ENCODE assay signal across 8 cellular contexts in genomic region chr2:178479275-178479616, GRCh38. TPM values are rescaled to one million over a fixed set of nuclear protein-coding genes. Genes with fewer than 3 reads are reported as not detected.
A peak's percentile ranks its signal among the peaks of the same experiment; 100 is the strongest.
DNase-seq lines count a peak whose midpoint lies in the region; ATAC-seq and TF ChIP-seq lines count a peak whose summit lies in the region.

No MANE protein-coding gene starts in this region.

- H3K9ac ChIP-seq in iPS-20b (ENCODE audit: low read depth, low read length), result no peak overlapping the region
- peak overlapping the region; percentile 94 to 98 for H3K9ac ChIP-seq in stomach smooth muscle (ENCODE audit: low read length in 2 of 2)

- H3K4me1 Mint-ChIP-seq in activated CD8-positive, alpha-beta T cell treated with anti-CD3 and anti-CD28 coated beads for 36 hours (ENCODE audit: low read depth), result peaks cover 33% of the 10 kb centered on the region

- H3K4me1 ChIP-seq in iPS-20b (ENCODE audit: insufficient read depth, low read length), result peaks cover 23% of the 10 kb centered on the region
- H3K4me1 ChIP-seq in stomach smooth muscle (ENCODE audit: control insufficient read depth, insufficient read depth, low read length), result peaks cover 16% of the 10 kb centered on the region

- H3K9me3 ChIP-seq in iPS-20b (ENCODE audit: insufficient read depth, low read depth, low read length) (no peaks in the 10 kb centered on the region), stomach smooth muscle (ENCODE audit: control insufficient read depth in 2 of 2, low read length in 2 of 2) (no peaks in the 10 kb centered on the region)

- peak overlapping the region; percentile 83 for H3K4me3 Mint-ChIP-seq in activated CD8-positive, alpha-beta T cell treated with anti-CD3 and anti-CD28 coated beads for 36 hours

- H3K9me3 Mint-ChIP-seq in activated CD8-positive, alpha-beta T cell treated with anti-CD3 and anti-CD28 coated beads for 36 hours, result no peaks in the 10 kb centered on the region

- ATAC-seq in activated CD8-positive, alpha-beta T cell treated with anti-CD3 and anti-CD28 coated beads for 36 hours, result no peak
- ATAC-seq in HG02588 (IDR thresholded peaks at IDR 0.05; ENCODE audit: unreplicated experiment) (no peak), GM18505 (IDR thresholded peaks at IDR 0.05; ENCODE audit: unreplicated experiment) (no peak)

- H3K27ac Mint-ChIP-seq in activated CD8-positive, alpha-beta T cell treated with anti-CD3 and anti-CD28 coated beads for 36 hours, result peak overlapping the region; percentile 95

- intact Hi-C loops in activated CD8-positive, alpha-beta T cell treated with anti-CD3 and anti-CD28 coated beads for 36 hours (cut with micrococcal nuclease), result no loop called here

- TF ChIP-seq POLR2A in GM18505 (IDR thresholded peaks at IDR 0.05; ENCODE audit: borderline replicate concordance, extremely low read depth, insufficient read depth, insufficient read length), result no peak

- POLR2A ChIA-PET in activated CD8-positive, alpha-beta T cell treated with anti-CD3 and anti-CD28 coated beads for 36 hours (lab: Charles Lee), result interaction anchor here (1.0 to 1.6 kb wide), 5 partner anchors 12 to 221 kb away, joined by 3 to 5 read pairs (median 3); partner anchors contain the start of genes PJVK and PRKRA

- H3K36me3 ChIP-seq in iPS-20b (ENCODE audit: insufficient read depth, low read depth, low read length) (no peaks in the 10 kb centered on the region), stomach smooth muscle (ENCODE audit: control insufficient read depth in 2 of 2, insufficient read depth in 2 of 2, low read length in 2 of 2) (no peaks in the 10 kb centered on the region)

- CTCF ChIA-PET in activated CD8-positive, alpha-beta T cell treated with anti-CD3 and anti-CD28 coated beads for 36 hours (lab: Charles Lee), result interaction anchor here (1.0 to 2.3 kb wide), 12 partner anchors 8 to 123 kb away, joined by 3 to 13 read pairs (median 4); partner anchors contain the start of genes PJVK and PRKRA

- DNase-seq in SIG-M5 treated with dmso at 0.1 percent for 504 hours (lab: John Stamatoyannopoulos, UW; ENCODE audit: unreplicated experiment), result peak; percentile 53
- no peak for DNase-seq in SIG-M5 (lab: John Stamatoyannopoulos, UW)
- DNase-seq in activated CD8-positive, alpha-beta T cell treated with anti-CD3 and anti-CD28 coated beads for 36 hours, result no peak
- DNase-seq in NCI-H2196 treated with DMSO at 0.1 percent for 48 hours (lab: John Stamatoyannopoulos, UW; ENCODE audit: unreplicated experiment), result no peak

- H3K27me3 ChIP-seq in iPS-20b (ENCODE audit: insufficient read depth, low read length) (peaks cover 8% of the 10 kb centered on the region; the same call in 1 of the 2 replicates), stomach smooth muscle (ENCODE audit: control insufficient read depth in 1 of 2, insufficient read depth in 2 of 2, low read length in 2 of 2) (no peaks in the 10 kb centered on the region)

- peak; percentile 60 for TF ChIP-seq CTCF in activated CD8-positive, alpha-beta T cell treated with anti-CD3 and anti-CD28 coated beads for 36 hours (IDR thresholded peaks at IDR 0.05)

- peaks cover 4% of the 10 kb centered on the region for H3K36me3 Mint-ChIP-seq in activated CD8-positive, alpha-beta T cell treated with anti-CD3 and anti-CD28 coated beads for 36 hours (ENCODE audit: low read depth)

- H3K27me3 Mint-ChIP-seq in activated CD8-positive, alpha-beta T cell treated with anti-CD3 and anti-CD28 coated beads for 36 hours, result no peaks in the 10 kb centered on the region

- H3K4me3 ChIP-seq in iPS-20b (ENCODE audit: low read length) (peak overlapping the region; percentile 99; the same call in 1 of the 2 replicates), stomach smooth muscle (ENCODE audit: low read length in 2 of 2) (peak overlapping the region; percentile 88 to 91)

- H3K27ac ChIP-seq in iPS-20b (ENCODE audit: low read length) (no peak overlapping the region), stomach smooth muscle (ENCODE audit: low read length) (peak overlapping the region; percentile 99)

RNA-seq across cellular contexts. Expression of gene FKBP7, which starts 0.8 kb away (rescaled TPM):
- total RNA-seq in activated CD8-positive, alpha-beta T cell treated with anti-CD3 and anti-CD28 coated beads for 36 hours, result 1 to 10 TPM; 2.1 to 3.0 TPM

RNA-seq across cellular contexts. Expression of gene PLEKHA3, which starts 1.0 kb away (rescaled TPM):
- 10 to 100 TPM; 21.0 to 22.2 TPM for total RNA-seq in activated CD8-positive, alpha-beta T cell treated with anti-CD3 and anti-CD28 coated beads for 36 hours

RNA-seq across cellular contexts. Expression of gene PJVK, which starts 28.1 kb away (rescaled TPM):
- total RNA-seq in activated CD8-positive, alpha-beta T cell treated with anti-CD3 and anti-CD28 coated beads for 36 hours, result 1 to 10 TPM; 3.2 to 4.6 TPM

RNA-seq across cellular contexts. Expression of gene PRKRA, which starts 28.3 kb away (rescaled TPM):
- total RNA-seq in activated CD8-positive, alpha-beta T cell treated with anti-CD3 and anti-CD28 coated beads for 36 hours, result 10 to 100 TPM; 74.8 to 78.0 TPM
